8 cellular contexts compared by ENCODE assay signal in the genomic region with DNA sequence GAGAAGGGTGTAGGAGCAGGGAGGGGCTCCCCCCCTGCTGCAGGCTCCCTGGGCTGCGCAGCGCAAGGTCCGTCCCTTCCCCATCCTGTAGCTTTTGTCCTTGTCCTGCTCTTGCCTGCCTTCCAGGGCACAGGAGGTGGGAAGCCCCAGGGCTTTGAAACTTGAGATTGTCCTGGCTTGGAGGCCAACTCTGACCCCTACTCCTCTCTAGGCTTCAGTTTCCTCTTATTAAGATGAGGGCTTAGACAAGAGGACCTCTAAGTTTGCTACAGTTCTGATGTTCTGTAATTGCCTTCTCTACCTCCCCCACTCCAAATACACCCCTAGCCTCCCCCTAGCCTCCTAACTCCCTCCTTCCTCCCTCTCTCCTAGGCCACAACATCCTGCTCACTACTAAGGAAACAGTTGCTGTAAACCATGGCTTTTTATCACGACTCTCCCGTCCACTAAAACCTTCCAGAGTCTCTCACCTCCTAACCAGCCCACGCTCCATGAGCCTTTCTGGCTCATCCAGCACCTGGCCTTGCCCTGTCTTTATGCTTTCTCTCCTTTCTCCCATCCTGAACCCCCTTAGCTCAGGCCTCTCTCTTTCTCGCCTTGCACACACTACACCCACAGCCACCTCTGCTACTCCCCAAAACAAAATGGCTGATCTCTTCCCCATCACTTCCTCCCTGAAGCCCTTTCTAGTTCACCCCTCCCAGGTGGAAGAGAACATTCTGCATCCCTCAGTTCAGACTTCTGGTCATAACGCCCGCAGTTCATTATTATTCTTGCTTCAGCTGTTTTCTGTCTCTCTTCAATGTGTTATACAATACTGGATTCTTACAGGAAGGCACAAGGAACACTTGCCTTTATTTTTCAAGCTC. TPM values are rescaled to one million over a fixed set of nuclear protein-coding genes. Genes with fewer than 3 reads are reported as not detected.
DNase-seq lines count a peak whose midpoint lies in the region; ATAC-seq and TF ChIP-seq lines count a peak whose summit lies in the region.

No MANE protein-coding gene starts in this region.

- H3K4me1 ChIP-seq in DND-41 (ENCODE audit: insufficient read depth, low read length) (peaks cover 39% of the 10 kb centered on the region), thoracic aorta (ENCODE audit: control insufficient read depth in 1 of 2, low read depth in 2 of 2) (peaks cover 0 to 17% of the 10 kb centered on the region in 2 donors)

- H2AFZ ChIP-seq in DND-41 (ENCODE audit: low read depth, low read length): peak overlapping the region; percentile 81

- intact Hi-C loops in posterior cingulate gyrus (cut with DNase I): loop anchor here (5.0 kb wide), 2 partner anchors 1047 to 1667 kb away; no protein-coding TSS in a partner anchor

- peak overlapping the region; percentile 30 to 65 for H3K4me3 ChIP-seq in DND-41 (ENCODE audit: low read depth in 1 of 2, low read length in 2 of 2)
- H3K4me3 ChIP-seq in thoracic aorta: peak overlapping the region; percentile 69

- H3K36me3 ChIP-seq in DND-41 (ENCODE audit: insufficient read depth, low read length) (peaks cover 6% of the 10 kb centered on the region; the same call in 1 of the 2 replicates), thoracic aorta (no peaks in the 10 kb centered on the region)

- peak overlapping the region; percentile 98 for H3K9ac ChIP-seq in DND-41 (ENCODE audit: low read depth, low read length)

- H3K9me3 Mint-ChIP-seq in activated naive CD4-positive, alpha-beta T cell treated with anti-CD3 and anti-CD28 coated beads, Interleukin-2, amount 50 U/mL, for 72 hours: no peaks in the 10 kb centered on the region

- TF ChIP-seq CTCF in DND-41 (IDR thresholded peaks at IDR 0.05; ENCODE audit: borderline replicate concordance, extremely low read depth, low read length, poor library complexity, severe bottlenecking): no peak
- TF ChIP-seq CTCF in thoracic aorta (IDR thresholded peaks at IDR 0.05): no peak

- H3K79me2 ChIP-seq in DND-41 (ENCODE audit: insufficient read depth, low read length): peaks cover 22% of the 10 kb centered on the region

- H4K20me1 ChIP-seq in DND-41 (ENCODE audit: insufficient read depth, low read length): no peaks in the 10 kb centered on the region

- H3K9me3 ChIP-seq in DND-41 (ENCODE audit: insufficient read depth, low read length, severe bottlenecking) (no peaks in the 10 kb centered on the region), thoracic aorta (no peaks in the 10 kb centered on the region)

- ATAC-seq in DND-41 (ENCODE audit: insufficient read depth, low read depth): peak; percentile 61
- peak; percentile 34 for ATAC-seq in HG02943 (IDR thresholded peaks at IDR 0.05; ENCODE audit: low read depth, unreplicated experiment)
- peak; percentile 1 to 3 for ATAC-seq in activated naive CD4-positive, alpha-beta T cell treated with anti-CD3 and anti-CD28 coated beads, Interleukin-2, amount 50 U/mL, for 72 hours
- no peak for ATAC-seq in thoracic aorta (ENCODE audit: insufficient number of reproducible peaks, low FRiP score, low read depth)
- no peak for ATAC-seq in HG02588 (IDR thresholded peaks at IDR 0.05; ENCODE audit: unreplicated experiment)

- H3K27me3 ChIP-seq in DND-41 (ENCODE audit: insufficient read depth, low read length, poor library complexity) (no peaks in the 10 kb centered on the region), thoracic aorta (replicated peaks; ENCODE audit: insufficient read depth) (no peaks in the 10 kb centered on the region)

- peak overlapping the region; percentile 77 to 90 for H3K27ac Mint-ChIP-seq in activated naive CD4-positive, alpha-beta T cell treated with anti-CD3 and anti-CD28 coated beads, Interleukin-2, amount 50 U/mL, for 72 hours

- no peaks in the 10 kb centered on the region for H3K36me3 Mint-ChIP-seq in activated naive CD4-positive, alpha-beta T cell treated with anti-CD3 and anti-CD28 coated beads, Interleukin-2, amount 50 U/mL, for 72 hours

- H3K4me2 ChIP-seq in DND-41 (ENCODE audit: insufficient read depth, low read length): peak overlapping the region; percentile 74

- DNase-seq in DND-41 (peak; percentile 73), iPS-NIHi7 (ENCODE audit: extremely low spot score) (peak; percentile 66), thoracic aorta (ENCODE audit: low spot score) (no peak), posterior cingulate gyrus (no peak)
- peak in 1 of 2 donors; percentile 11 for DNase-seq in activated naive CD4-positive, alpha-beta T cell treated with anti-CD3 and anti-CD28 coated beads, Interleukin-2, amount 50 U/mL, for 72 hours (ENCODE audit: low spot score in 2 of 2)
- DNase-seq in activated CD8-positive, alpha-beta memory T cell treated with anti-CD3 and anti-CD28 coated beads, Interleukin-2, amount 50 U/mL, for 4 hours: no peak

- H3K27ac ChIP-seq in DND-41 (ENCODE audit: low read length) (peak overlapping the region; percentile 98), thoracic aorta (peak overlapping the region in 1 of 2 donors; percentile 16)

RNA-seq across cellular contexts. Expression of a gene that starts 10.2 kb away (rescaled TPM):
- total RNA-seq in activated naive CD4-positive, alpha-beta T cell treated with anti-CD3 and anti-CD28 coated beads, Interleukin-2, amount 50 U/mL, for 72 hours: 1 to 10 TPM; 2.8 to 5.1 TPM
- 1 to 10 TPM; 2.2 to 7.9 TPM for total RNA-seq in thoracic aorta

RNA-seq across cellular contexts. Expression of a gene that starts 13.4 kb away (rescaled TPM):
- total RNA-seq in activated naive CD4-positive, alpha-beta T cell treated with anti-CD3 and anti-CD28 coated beads, Interleukin-2, amount 50 U/mL, for 72 hours: not detected
- not detected for total RNA-seq in thoracic aorta

RNA-seq across cellular contexts. Expression of a gene that starts 24.1 kb away (rescaled TPM):
- total RNA-seq in activated naive CD4-positive, alpha-beta T cell treated with anti-CD3 and anti-CD28 coated beads, Interleukin-2, amount 50 U/mL, for 72 hours: not detected
- not detected for total RNA-seq in thoracic aorta

RNA-seq across cellular contexts. Expression of a gene that starts 43.3 kb away (rescaled TPM):
- 10 to 100 TPM; 39.9 to 52.6 TPM for total RNA-seq in activated naive CD4-positive, alpha-beta T cell treated with anti-CD3 and anti-CD28 coated beads, Interleukin-2, amount 50 U/mL, for 72 hours
- 10 to 100 TPM in 1 of 2 donors, 1 to 10 TPM in 1; 3.1 to 15.0 TPM for total RNA-seq in thoracic aorta

RNA-seq across cellular contexts. Expression of a gene that starts 43.9 kb away (rescaled TPM):
- total RNA-seq in activated naive CD4-positive, alpha-beta T cell treated with anti-CD3 and anti-CD28 coated beads, Interleukin-2, amount 50 U/mL, for 72 hours: 10 to 100 TPM; 27.3 to 31.7 TPM
- total RNA-seq in thoracic aorta: 10 to 100 TPM in 1 of 2 donors, 1 to 10 TPM in 1; 9.2 to 20.6 TPM

Comparison
In these comparisons a context has a peak if more than half of its experiments do, and no peak if none do; other contexts are left out.
1. ATAC-seq: peak in DND-41 (single experiment), HG02943 (single experiment) and activated naive CD4-positive, alpha-beta T cell treated with anti-CD3 and anti-CD28 coated beads, Interleukin-2, amount 50 U/mL, for 72 hours (2 of 2); none in thoracic aorta (single experiment) and HG02588 (single experiment).
2. DNase-seq: peak in DND-41 (single experiment) and iPS-NIHi7 (single experiment); none in thoracic aorta (single experiment), posterior cingulate gyrus (0 of 10) and activated CD8-positive, alpha-beta memory T cell treated with anti-CD3 and anti-CD28 coated beads, Interleukin-2, amount 50 U/mL, for 4 hours (single experiment).